Comparison of ENCODE assay signal across 25 cellular contexts in genomic region chr1:170231669-170232068, GRCh38.
"Had no signal": no experiment of that assay in that cellular context is flagged by ENCODE, and none has a peak within 500 bp of the region (broad histone marks: within the 10 kb centered on the region; RNA-seq: fewer than 3 reads in every experiment).

No MANE protein-coding gene starts in this region.

- H3K27ac ChIP-seq: heart left ventricle, left ventricle myocardium inferior, ovary, skin epidermis, stomach, thyroid gland, transverse colon, upper lobe of right lung had no signal

- H3K4me3 ChIP-seq: heart left ventricle, left ventricle myocardium inferior, lung, ovary, skin epidermis, stomach, testis, thyroid gland, transverse colon, upper lobe of right lung had no signal

- H3K4me1 ChIP-seq: heart left ventricle, left ventricle myocardium inferior, stomach, testis, thyroid gland, transverse colon, upper lobe of right lung had no signal

- ATAC-seq: heart left ventricle; left cardiac atrium; natural killer cell treated with Interleukin-12 subunit alpha and Interleukin-12 subunit beta and Interleukin-15 and Interleukin-18, amount 100 ng/mL, for 72 hours; right cardiac atrium; sciatic nerve; stimulated activated naive B cell treated with anti-CD40 and anti-IgM and Interleukin-4, amounts not matched to agents 10 μg/mL and 1 μg/mL and 100 μg/mL, for 72 hours; stimulated activated naive CD8-positive, alpha-beta T cell treated with anti-CD3 and anti-CD28 coated beads, Interleukin-15, Interleukin-2, amounts not matched to agents 100 U/mL and 50 U/mL, for 24 hours; upper lobe of right lung had no signal

- H3K27me3 ChIP-seq: heart left ventricle, ovary, stomach, testis, thyroid gland, transverse colon, upper lobe of right lung had no signal

- H3K9me3 ChIP-seq: heart left ventricle, left ventricle myocardium inferior, ovary, stomach, testis, thyroid gland, transverse colon, upper lobe of right lung had no signal

- DNase-seq: heart left ventricle; hypothalamus; immature natural killer cell; left cardiac atrium; left ventricle myocardium inferior; mesendoderm; naive B cell; ovary; retina; right cardiac atrium; stimulated activated CD4-positive, alpha-beta T cell treated with anti-CD3 and anti-CD28 coated beads, Interleukin-12 subunit alpha, Interleukin-12 subunit beta, amount 100 ng/mL, for 4 hours; stimulated activated CD4-positive, alpha-beta T cell treated with anti-CD3 and anti-CD28 coated beads, Interleukin-15, amount 100 ng/mL, for 24 hours; stimulated activated CD4-positive, alpha-beta T cell treated with anti-CD3 and anti-CD28 coated beads, Interleukin-2, amount 100 ng/mL, for 24 hours; stimulated activated CD4-positive, alpha-beta T cell treated with anti-CD3 and anti-CD28 coated beads, Interleukin-4, amount 100 ng/mL, for 1 hour; stimulated activated naive B cell treated with anti-CD40 and anti-IgM and Interleukin-4, amounts not matched to agents 10 μg/mL and 1 μg/mL and 100 μg/mL, for 72 hours; stimulated activated naive CD8-positive, alpha-beta T cell treated with anti-CD3 and anti-CD28 coated beads, Interleukin-15, Interleukin-2, amounts not matched to agents 100 U/mL and 50 U/mL, for 24 hours; stomach; testis; thyroid gland; transverse colon; upper lobe of right lung had no signal

- H3K36me3 ChIP-seq: heart left ventricle, left ventricle myocardium inferior, ovary, stomach, thyroid gland, transverse colon, upper lobe of right lung had no signal
